Comparison of ENCODE assay signal across 16 cellular contexts in the genomic region with DNA sequence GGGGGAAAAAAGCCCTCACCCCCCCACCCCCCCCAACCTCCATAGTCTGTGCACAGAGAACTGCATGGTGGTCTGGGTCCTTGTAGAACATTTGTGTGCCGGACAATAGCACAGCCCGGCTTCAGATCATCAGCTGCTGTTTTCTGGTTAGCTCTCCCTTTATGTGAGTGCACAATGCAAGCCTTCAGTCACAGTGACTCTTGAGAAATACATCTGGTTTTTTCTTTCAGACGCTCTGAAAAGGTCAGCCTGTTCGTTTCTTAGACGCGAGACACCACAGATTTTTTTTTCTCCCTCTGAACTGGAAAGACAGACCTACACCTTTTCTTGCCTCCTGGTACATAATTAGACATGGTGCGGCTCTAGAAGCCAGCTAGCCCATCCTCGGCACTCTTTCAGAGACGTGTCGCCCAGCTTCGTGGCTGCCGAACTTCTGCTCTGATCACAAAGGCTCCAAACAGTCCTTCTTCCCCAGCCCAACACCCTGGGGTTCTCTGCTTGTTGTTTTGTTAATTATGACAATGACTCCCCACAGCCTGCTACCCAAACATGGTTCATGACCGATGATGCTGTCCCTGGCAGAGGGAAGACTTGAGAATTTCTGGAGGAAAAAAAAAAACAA.
DNase-seq lines count a peak whose midpoint lies in the region; TF ChIP-seq lines count a peak whose summit lies in the region.
"Had no signal": no experiment of that assay in that cellular context is flagged by ENCODE, and none has a peak within 500 bp of the region (broad histone marks: within the 10 kb centered on the region; RNA-seq: fewer than 3 reads in every experiment).

No MANE protein-coding gene starts in this region.

- peak in 1 of 2 donors; percentile 32 for TF ChIP-seq EP300 in tibial nerve (IDR thresholded peaks at IDR 0.05)

- no peak for TF ChIP-seq CTCF in nephron progenitor cell (IDR thresholded peaks at IDR 0.05)
- no peak for TF ChIP-seq CTCF in tibial nerve (IDR thresholded peaks at IDR 0.05)

- peak overlapping the region in 2 of 4 donors; percentile 10 to 15 for H3K4me3 ChIP-seq in tibial nerve
- H3K4me3 ChIP-seq: esophagus muscularis mucosa, mucosa of descending colon had no signal

- peaks cover 6% of the 10 kb centered on the region for H3K27me3 Mint-ChIP-seq in nephron progenitor cell (ENCODE audit: low read depth, poor library complexity)
- H3K27me3 Mint-ChIP-seq: central memory CD8-positive, alpha-beta T cell had no signal

- DNase-seq in NCI-H1694 (lab: John Stamatoyannopoulos, UW) (peak; percentile 37), NCI-H1694 treated with DMSO at 0.1 percent for 48 hours (lab: John Stamatoyannopoulos, UW) (no peak), epidermal melanocyte (ENCODE audit: insufficient read length, low spot score) (peak; percentile 54), nephron progenitor cell (no peak), tibial nerve (ENCODE audit: low spot score in 2 of 2) (no peak), KBM-7 (no peak), D341Med (ENCODE audit: low spot score) (no peak), A172 (ENCODE audit: low spot score) (no peak)
- DNase-seq: 8988T; activated naive CD4-positive, alpha-beta T cell treated with Interleukin-2 at 50 U/mL for 16 hours; immature natural killer cell; mucosa of descending colon; NCI-H1048; SIG-M5 had no signal

- H3K4me3 Mint-ChIP-seq in nephron progenitor cell, result peak overlapping the region; percentile 59
- H3K4me3 Mint-ChIP-seq: central memory CD8-positive, alpha-beta T cell; immature natural killer cell had no signal

- no peaks in the 10 kb centered on the region for H3K27me3 ChIP-seq in tibial nerve
- H3K27me3 ChIP-seq: esophagus muscularis mucosa had no signal

- in situ Hi-C loops in KBM-7 (cut with MboI; ENCODE audit: low pct_unique_long_range_greater_than_20kb, low sequenced_read_pairs), result no loop called here

- no peaks in the 10 kb centered on the region for H3K9me3 Mint-ChIP-seq in nephron progenitor cell

- H3K4me1 ChIP-seq in tibial nerve, result peaks cover 0 to 18% (median 7%) of the 10 kb centered on the region in 4 donors

- no peak for TF ChIP-seq POLR2A in tibial nerve (IDR thresholded peaks at IDR 0.05)

- no peaks in the 10 kb centered on the region for H3K9me3 ChIP-seq in tibial nerve
- H3K9me3 ChIP-seq: esophagus muscularis mucosa, mucosa of descending colon had no signal

- H3K4me1 Mint-ChIP-seq in nephron progenitor cell, result peaks cover 26% of the 10 kb centered on the region
- H3K4me1 Mint-ChIP-seq: central memory CD8-positive, alpha-beta T cell; immature natural killer cell had no signal

- H3K27ac Mint-ChIP-seq in nephron progenitor cell, result peak overlapping the region; percentile 43
- H3K27ac Mint-ChIP-seq: immature natural killer cell had no signal

- 32 to 42% methylated on average over 13 of the region's 13 CpGs for WGBS in tibial nerve, 2 donors

- peak overlapping the region in 3 of 4 donors; percentile 57 to 86 (median 67) for H3K27ac ChIP-seq in tibial nerve

- no peaks in the 10 kb centered on the region for H3K36me3 Mint-ChIP-seq in nephron progenitor cell (ENCODE audit: low read depth)
- H3K36me3 Mint-ChIP-seq: immature natural killer cell had no signal

- H3K36me3 ChIP-seq in tibial nerve, result no peaks in the 10 kb centered on the region
- H3K36me3 ChIP-seq: esophagus muscularis mucosa had no signal

Comparison
In these comparisons a context has a peak if more than half of its experiments do, and no peak if none do; other contexts are left out.
1. DNase-seq: peak in NCI-H1694 (single experiment) and epidermal melanocyte (single experiment); none in NCI-H1694 treated with DMSO at 0.1 percent for 48 hours (single experiment), nephron progenitor cell (single experiment), tibial nerve (0 of 2), KBM-7 (single experiment), D341Med (single experiment) and A172 (single experiment).